ENCODE assay signal across 21 cellular contexts in the genomic region with DNA sequence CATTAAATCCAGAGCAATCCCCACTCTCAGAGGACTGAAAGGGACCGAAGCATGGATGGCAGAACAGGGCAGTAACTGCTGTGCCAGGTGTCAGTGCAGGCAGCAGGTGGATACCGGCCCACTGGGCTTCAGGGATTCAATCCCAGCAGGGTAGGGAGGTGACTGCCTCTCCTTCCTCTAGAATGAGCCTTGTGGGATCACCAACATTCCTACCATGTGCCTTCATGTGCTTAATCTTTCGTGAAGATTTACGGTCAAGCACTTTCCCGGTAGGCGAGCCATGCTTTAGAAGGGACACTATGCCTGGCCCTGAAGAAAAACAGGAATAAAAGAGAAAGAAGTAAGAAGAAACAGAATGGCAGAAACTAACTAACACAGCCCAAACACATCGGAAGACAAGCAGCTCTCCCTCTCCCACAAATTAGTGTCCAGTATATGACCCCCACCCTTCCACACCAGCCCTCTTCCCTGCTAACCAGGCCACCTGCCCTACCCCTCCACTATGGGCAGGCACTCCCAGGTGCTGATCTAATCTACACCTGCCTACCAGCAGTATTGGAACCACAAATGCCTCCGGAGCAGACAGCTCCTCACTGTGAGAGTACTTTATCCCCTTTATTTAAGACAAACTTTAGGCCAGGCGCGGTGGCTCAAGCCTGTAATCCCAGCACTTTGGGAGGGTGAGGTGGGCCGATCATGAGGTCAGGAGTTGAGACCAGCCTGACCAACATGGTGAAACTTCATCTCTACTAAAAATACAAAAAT.
"Had no signal": no experiment of that assay in that cellular context is flagged by ENCODE, and none has a peak within 500 bp of the region (broad histone marks: within the 10 kb centered on the region; RNA-seq: fewer than 3 reads in every experiment).

No MANE protein-coding gene starts in this region.

- H3K9me3 ChIP-seq: SJCRH30 had no signal

- H3K27ac ChIP-seq: SJCRH30, SK-N-MC had no signal

- H3K4me1 ChIP-seq: SJCRH30 had no signal

- H3K27me3 ChIP-seq: SJCRH30 had no signal

- H3K4me3 ChIP-seq: SJCRH30, SK-N-MC had no signal

- ATAC-seq: activated CD8-positive, alpha-beta T cell treated with anti-CD3 and anti-CD28 coated beads for 36 hours; activated naive CD8-positive, alpha-beta T cell treated with anti-CD3 and anti-CD28 coated beads, Interleukin-2, amount 50 U/mL, for 24 hours; Panc1 had no signal

- DNase-seq: activated CD4-positive, alpha-beta T cell treated with anti-CD3 and anti-CD28 coated beads, Interleukin-2, amount 10 ng/mL, durations not matched to agents 24 days and 14 days; activated CD4-positive, alpha-beta T cell treated with anti-CD3 and anti-CD28 coated beads, Interleukin-2, amount 50 U/mL, for 4 hours; activated CD8-positive, alpha-beta T cell treated with anti-CD3 and anti-CD28 coated beads for 36 hours; activated effector memory CD4-positive, alpha-beta T cell treated with Interleukin-2 at 50 U/mL for 16 hours; activated naive CD4-positive, alpha-beta T cell treated with anti-CD3 and anti-CD28 coated beads, Interleukin-2, amount 10 ng/mL, durations not matched to agents 7 days and 5 days; activated naive CD8-positive, alpha-beta T cell treated with anti-CD3 and anti-CD28 coated beads, Interleukin-2, amount 50 U/mL, for 24 hours; activated T-cell treated with anti-CD3 and anti-CD28 coated beads, Interleukin-2, amount 50 U/mL, for 48 hours; anterior cingulate cortex; caudate nucleus; cerebellar nuclear complex; NCI-H1105; NCI-H1417 treated with DMSO at 0.1 percent for 48 hours; NCI-H187 treated with DMSO at 0.1 percent for 48 hours; NCI-H2081; NCI-H345; NCI-H524 treated with DMSO at 0.1 percent for 48 hours; SHP77; SJCRH30; T1000 had no signal

- H3K36me3 ChIP-seq: SJCRH30 had no signal
